Comparison of ENCODE assay signal across 26 cellular contexts in genomic region chr2:7041421-7041820, GRCh38.
"Had no signal": no experiment of that assay in that cellular context is flagged by ENCODE, and none has a peak within 500 bp of the region (broad histone marks: within the 10 kb centered on the region; RNA-seq: fewer than 3 reads in every experiment).

No MANE protein-coding gene starts in this region.

- H3K9me3 Mint-ChIP-seq: activated naive CD4-positive, alpha-beta T cell treated with anti-CD3 and anti-CD28 coated beads, Interleukin-2, amount 10 ng/mL, durations not matched to agents 7 days and 5 days had no signal

- H3K27me3 Mint-ChIP-seq: activated naive CD4-positive, alpha-beta T cell treated with anti-CD3 and anti-CD28 coated beads, Interleukin-2, amount 10 ng/mL, durations not matched to agents 7 days and 5 days had no signal

- ATAC-seq: activated CD8-positive, alpha-beta T cell treated with anti-CD3 and anti-CD28 coated beads, Interleukin-2, amount 10 ng/mL, durations not matched to agents 7 days and 5 days; body of pancreas had no signal

- H3K4me1 Mint-ChIP-seq: activated naive CD4-positive, alpha-beta T cell treated with anti-CD3 and anti-CD28 coated beads, Interleukin-2, amount 10 ng/mL, durations not matched to agents 7 days and 5 days had no signal

- H3K4me3 Mint-ChIP-seq: activated CD8-positive, alpha-beta T cell treated with anti-CD3 and anti-CD28 coated beads, Interleukin-2, amount 10 ng/mL, durations not matched to agents 7 days and 5 days; activated naive CD4-positive, alpha-beta T cell treated with anti-CD3 and anti-CD28 coated beads, Interleukin-2, amount 10 ng/mL, durations not matched to agents 7 days and 5 days had no signal

- DNase-seq: activated CD4-positive, alpha-beta T cell treated with anti-CD3 and anti-CD28 coated beads for 1 hour; activated CD4-positive, alpha-beta T cell treated with anti-CD3 and anti-CD28 coated beads for 48 hours; activated CD4-positive, alpha-beta T cell treated with anti-CD3 and anti-CD28 coated beads, Interleukin-2, amount 50 U/mL, for 4 hours; activated CD4-positive, CD25-positive, alpha-beta regulatory T cell; activated CD8-positive, alpha-beta T cell treated with anti-CD3 and anti-CD28 coated beads, Interleukin-2, amount 10 ng/mL, durations not matched to agents 7 days and 5 days; activated gamma-delta T cell treated with Interleukin-2 at 50 U/mL for 16 hours; activated naive CD4-positive, alpha-beta T cell treated with anti-CD3 and anti-CD28 coated beads, Interleukin-2, amount 10 ng/mL, durations not matched to agents 7 days and 5 days; adrenal gland; body of pancreas; Kasumi-1; KG1; MG63; NCI-H1048; NCI-H1105 treated with DMSO at 0.1 percent for 48 hours; NCI-H1436; NCI-H1694; NCI-H1930; NCI-H2081 treated with DMSO at 0.1 percent for 48 hours; NCI-H345; Peyer's patch; RPMI8226; SHP77 treated with DMSO at 0.1 percent for 48 hours; SK-N-SH; T-helper 2 cell; T-helper 9 cell had no signal

- FAIRE-seq: astrocyte had no signal

- H3K27ac Mint-ChIP-seq: activated CD8-positive, alpha-beta T cell treated with anti-CD3 and anti-CD28 coated beads, Interleukin-2, amount 10 ng/mL, durations not matched to agents 7 days and 5 days had no signal
